Comparison of ENCODE assay signal across 9 cellular contexts in genomic region chr21:26965567-26966359, GRCh38. TPM values are rescaled to one million over a fixed set of nuclear protein-coding genes. Genes with fewer than 3 reads are reported as not detected.
DNase-seq lines count a peak whose midpoint lies in the region; ATAC-seq and TF ChIP-seq lines count a peak whose summit lies in the region.
"Had no signal": no experiment of that assay in that cellular context is flagged by ENCODE, and none has a peak within 500 bp of the region (broad histone marks: within the 10 kb centered on the region; RNA-seq: fewer than 3 reads in every experiment).

No MANE protein-coding gene starts in this region.

- H3K4me1 Mint-ChIP-seq in glutamatergic neuron (ENCODE audit: low read depth, unreplicated experiment) = peaks cover 27% of the 10 kb centered on the region

- H3K9me3 ChIP-seq in Peyer's patch = no peaks in the 10 kb centered on the region
- no peaks in the 10 kb centered on the region for H3K9me3 ChIP-seq in ovary

- peak overlapping the region; percentile 82 for H3K27ac Mint-ChIP-seq in glutamatergic neuron (ENCODE audit: unreplicated experiment)
- H3K27ac Mint-ChIP-seq: natural killer cell treated with Interleukin-12 subunit alpha and Interleukin-12 subunit beta and Interleukin-15 and Interleukin-18, amount 100 ng/mL, for 72 hours had no signal

- WGBS in ovary, 3 donors = 0% methylated on average over 9 to 90 of the region's 90 CpGs

- no peaks in the 10 kb centered on the region for H3K36me3 Mint-ChIP-seq in glutamatergic neuron (ENCODE audit: unreplicated experiment)
- H3K36me3 Mint-ChIP-seq: natural killer cell treated with Interleukin-12 subunit alpha and Interleukin-12 subunit beta and Interleukin-15 and Interleukin-18, amount 100 ng/mL, for 72 hours had no signal

- intact Hi-C loops in ovary (cut with DNase I) = loop anchor here in 2 of 4 donors (10.0 kb wide), 3 partner anchors 191 to 599 kb away; no protein-coding TSS in a partner anchor

- TF ChIP-seq EP300 in ovary (IDR thresholded peaks at IDR 0.05) = no peak

- H3K4me3 Mint-ChIP-seq in glutamatergic neuron (ENCODE audit: unreplicated experiment) = peak overlapping the region; percentile 88
- H3K4me3 Mint-ChIP-seq: natural killer cell treated with Interleukin-12 subunit alpha and Interleukin-12 subunit beta and Interleukin-15 and Interleukin-18, amount 100 ng/mL, for 72 hours had no signal

- H3K4me3 ChIP-seq in Peyer's patch (peak overlapping the region; percentile 25 to 61 (median 40)), ovary (peak overlapping the region; percentile 67)

- H3K27ac ChIP-seq in Peyer's patch = peak overlapping the region; percentile 52 to 86 (median 68)
- H3K27ac ChIP-seq in ovary = peak overlapping the region; percentile 70 to 94

- ATAC-seq in HG02642 (IDR thresholded peaks at IDR 0.05; ENCODE audit: poor library complexity, unreplicated experiment) = no peak
- no peak for ATAC-seq in GM19324 (IDR thresholded peaks at IDR 0.05; ENCODE audit: low FRiP score, unreplicated experiment)

- H3K4me1 ChIP-seq in Peyer's patch = no peaks in the 10 kb centered on the region
- peaks cover 5% of the 10 kb centered on the region for H3K4me1 ChIP-seq in ovary (ENCODE audit: insufficient read depth)

- TF ChIP-seq POLR2A in Peyer's patch (IDR thresholded peaks at IDR 0.05) (no peak), ovary (IDR thresholded peaks at IDR 0.05) (peak; percentile 31)

- H3K36me3 ChIP-seq in Peyer's patch = no peaks in the 10 kb centered on the region
- H3K36me3 ChIP-seq in ovary = no peaks in the 10 kb centered on the region

- DNase-seq in DMS53 treated with DMSO at 0.1 percent for 48 hours (lab: John Stamatoyannopoulos, UW; ENCODE audit: unreplicated experiment) = peak; percentile 23
- DNase-seq in Peyer's patch = peak in 2 of 3 donors; percentile 48 to 51
- peak; percentile 87 for DNase-seq in glutamatergic neuron
- DNase-seq in ovary = peak; percentile 71 to 85 (median 80)
- DNase-seq in NCI-H2029 (lab: John Stamatoyannopoulos, UW) = no peak
- no peak for DNase-seq in NCI-H2081 (lab: John Stamatoyannopoulos, UW)

- H3K9me3 Mint-ChIP-seq in glutamatergic neuron (ENCODE audit: unreplicated experiment) = peaks cover 12% of the 10 kb centered on the region
- H3K9me3 Mint-ChIP-seq: natural killer cell treated with Interleukin-12 subunit alpha and Interleukin-12 subunit beta and Interleukin-15 and Interleukin-18, amount 100 ng/mL, for 72 hours had no signal

- no peaks in the 10 kb centered on the region for H3K27me3 Mint-ChIP-seq in glutamatergic neuron (ENCODE audit: unreplicated experiment)

- no peaks in the 10 kb centered on the region for H3K27me3 ChIP-seq in Peyer's patch
- no peaks in the 10 kb centered on the region for H3K27me3 ChIP-seq in ovary

- TF ChIP-seq CTCF in Peyer's patch (IDR thresholded peaks at IDR 0.05) (no peak), glutamatergic neuron (IDR thresholded peaks at IDR 0.05; ENCODE audit: partially characterized antibody, unreplicated experiment) (peak; percentile 55), ovary (IDR thresholded peaks at IDR 0.05) (peak; percentile 58 to 70 (median 63))

RNA-seq across cellular contexts. Expression of gene ADAMTS5, which starts 1.1 kb away (rescaled TPM):
- total RNA-seq in Peyer's patch (10 to 100 TPM in 3 of 4 donors, 1 to 10 TPM in 1; 4.4 to 19.0 (median 14.0) TPM), glutamatergic neuron (ENCODE audit: unreplicated experiment) (22.5 TPM), ovary (10 to 100 TPM in 6 of 7 donors, 1 to 10 TPM in 1; 9.2 to 33.2 (median 21.0) TPM)
- 10 to 100 TPM; 11.0 to 37.3 TPM for polyA plus RNA-seq in ovary
- total RNA-seq: natural killer cell treated with Interleukin-12 subunit alpha and Interleukin-12 subunit beta and Interleukin-15 and Interleukin-18, amount 100 ng/mL, for 72 hours had no signal

Comparison
In these comparisons a context has a peak if more than half of its experiments do, and no peak if none do; other contexts are left out.
1. DNase-seq: peak in DMS53 treated with DMSO at 0.1 percent for 48 hours (single experiment), Peyer's patch (2 of 3), glutamatergic neuron (single experiment) and ovary (5 of 5); none in NCI-H2029 (single experiment) and NCI-H2081 (0 of 2).
2. CTCF ChIP-seq: peak in glutamatergic neuron (single experiment) and ovary (3 of 3); none in Peyer's patch (0 of 6).